1 cellular context compared by ENCODE assay signal in genomic region chr2:131049150-131049718, GRCh38.
TF ChIP-seq lines count a peak whose summit lies in the region.

No MANE protein-coding gene starts in this region.

TF ChIP-seq in IMR-90, 13 proteins besides CTCF, POLR2A, EP300 and RAD21 (continued from another document):
- TF ChIP-seq ELK1 (IDR thresholded peaks at IDR 0.05; ENCODE audit: borderline replicate concordance, low read depth, low read length) (no peak), NFE2L2 (IDR thresholded peaks at IDR 0.05; ENCODE audit: low read depth, low read length) (no peak), MAFK (IDR thresholded peaks at IDR 0.05; ENCODE audit: low read depth, low read length) (no peak)
